28 cellular contexts compared by ENCODE assay signal in the genomic region with DNA sequence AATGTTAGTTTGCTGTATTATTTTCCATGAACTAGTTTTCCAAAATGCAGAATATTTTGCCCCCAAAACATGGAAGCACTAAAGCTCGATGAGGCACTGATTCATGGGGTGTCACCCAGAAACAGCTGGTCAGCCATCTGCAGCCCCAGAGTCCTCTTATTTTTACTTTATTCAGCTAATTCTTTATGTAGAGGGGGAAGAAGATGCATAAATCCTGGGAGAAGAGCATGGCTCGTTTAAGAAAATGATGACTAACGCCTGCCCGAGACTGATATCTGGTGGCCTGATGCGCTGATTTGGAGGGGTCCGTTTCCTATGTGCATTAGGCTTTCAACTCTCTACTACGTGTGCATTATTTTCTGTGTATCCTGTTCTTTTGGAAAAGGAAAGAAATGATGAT.
"Had no signal": no experiment of that assay in that cellular context is flagged by ENCODE, and none has a peak within 500 bp of the region (broad histone marks: within the 10 kb centered on the region; RNA-seq: fewer than 3 reads in every experiment).

No MANE protein-coding gene starts in this region.

- H3K36me3 Mint-ChIP-seq: activated naive CD8-positive, alpha-beta T cell treated with anti-CD3 and anti-CD28 coated beads for 36 hours; brain; mesothelial cell of epicardium; natural killer cell had no signal

- DNase-seq: activated CD4-positive, alpha-beta T cell treated with anti-CD3 and anti-CD28 coated beads for 48 hours; activated CD4-positive, alpha-beta T cell treated with anti-CD3 and anti-CD28 coated beads, Interleukin-2, amount 50 U/mL, for 48 hours; activated CD8-positive, alpha-beta memory T cell treated with anti-CD3 and anti-CD28 coated beads for 24 hours; activated effector memory CD4-positive, alpha-beta T cell treated with anti-CD3 and anti-CD28 coated beads, Interleukin-2, amount 50 U/mL, for 16 hours; activated naive CD4-positive, alpha-beta T cell treated with anti-CD3 and anti-CD28 coated beads for 36 hours; activated naive CD8-positive, alpha-beta T cell treated with anti-CD3 and anti-CD28 coated beads for 36 hours; adrenal gland; aorta; cerebellar nuclear complex; colonic mucosa; effector memory CD8-positive, alpha-beta T cell; erythroblast; gastrocnemius medialis; left colon; mammary epithelial cell; natural killer cell; right cardiac atrium; spleen; stimulated activated naive CD4-positive, alpha-beta T cell treated with Interleukin-2 at 50 U/mL for 16 hours; T-helper 2 cell; testis; transverse colon had no signal

- H3K9me3 ChIP-seq: adrenal gland, colonic mucosa, gastrocnemius medialis, spleen, testis, transverse colon had no signal

- H3K79me2 ChIP-seq: hepatocyte had no signal

- ATAC-seq: activated CD4-positive, CD25-positive, alpha-beta regulatory T cell treated with anti-CD3 and anti-CD28 coated beads, Interleukin-2, amount 50 U/mL, for 24 hours; effector memory CD8-positive, alpha-beta T cell; gastrocnemius medialis; left colon; natural killer cell; right cardiac atrium had no signal

- H3K27ac ChIP-seq: adrenal gland, cardiac muscle cell, colonic mucosa, gastrocnemius medialis, hepatocyte, testis, VCaP had no signal

- H3K27me3 ChIP-seq: adrenal gland, cardiac muscle cell, colonic mucosa, gastrocnemius medialis, hepatocyte, spleen, testis, transverse colon had no signal

- H3K4me2 ChIP-seq: hepatocyte had no signal

- H3K4me3 Mint-ChIP-seq: activated naive CD4-positive, alpha-beta T cell treated with anti-CD3 and anti-CD28 coated beads for 36 hours; activated naive CD8-positive, alpha-beta T cell treated with anti-CD3 and anti-CD28 coated beads for 36 hours; brain; effector memory CD8-positive, alpha-beta T cell; mesothelial cell of epicardium; natural killer cell had no signal

- H3K4me1 Mint-ChIP-seq: activated naive CD8-positive, alpha-beta T cell treated with anti-CD3 and anti-CD28 coated beads for 36 hours; mesothelial cell of epicardium had no signal

- H3K27ac Mint-ChIP-seq: activated naive CD4-positive, alpha-beta T cell treated with anti-CD3 and anti-CD28 coated beads for 36 hours; activated naive CD8-positive, alpha-beta T cell treated with anti-CD3 and anti-CD28 coated beads for 36 hours; effector memory CD8-positive, alpha-beta T cell; mesothelial cell of epicardium; natural killer cell had no signal

- H3K9me3 Mint-ChIP-seq: activated naive CD8-positive, alpha-beta T cell treated with anti-CD3 and anti-CD28 coated beads for 36 hours; brain; mesothelial cell of epicardium had no signal

- H3K36me3 ChIP-seq: adrenal gland, cardiac muscle cell, colonic mucosa, gastrocnemius medialis, spleen, transverse colon had no signal

- H3K4me1 ChIP-seq: adrenal gland, colonic mucosa, testis, transverse colon had no signal

- H3K4me3 ChIP-seq: adrenal gland, cardiac muscle cell, colonic mucosa, gastrocnemius medialis, hepatocyte, spleen, testis, transverse colon had no signal

- H3K27me3 Mint-ChIP-seq: effector memory CD8-positive, alpha-beta T cell had no signal

- H2AFZ ChIP-seq: hepatocyte had no signal
